Comparison of ENCODE assay signal across 8 cellular contexts in the genomic region with DNA sequence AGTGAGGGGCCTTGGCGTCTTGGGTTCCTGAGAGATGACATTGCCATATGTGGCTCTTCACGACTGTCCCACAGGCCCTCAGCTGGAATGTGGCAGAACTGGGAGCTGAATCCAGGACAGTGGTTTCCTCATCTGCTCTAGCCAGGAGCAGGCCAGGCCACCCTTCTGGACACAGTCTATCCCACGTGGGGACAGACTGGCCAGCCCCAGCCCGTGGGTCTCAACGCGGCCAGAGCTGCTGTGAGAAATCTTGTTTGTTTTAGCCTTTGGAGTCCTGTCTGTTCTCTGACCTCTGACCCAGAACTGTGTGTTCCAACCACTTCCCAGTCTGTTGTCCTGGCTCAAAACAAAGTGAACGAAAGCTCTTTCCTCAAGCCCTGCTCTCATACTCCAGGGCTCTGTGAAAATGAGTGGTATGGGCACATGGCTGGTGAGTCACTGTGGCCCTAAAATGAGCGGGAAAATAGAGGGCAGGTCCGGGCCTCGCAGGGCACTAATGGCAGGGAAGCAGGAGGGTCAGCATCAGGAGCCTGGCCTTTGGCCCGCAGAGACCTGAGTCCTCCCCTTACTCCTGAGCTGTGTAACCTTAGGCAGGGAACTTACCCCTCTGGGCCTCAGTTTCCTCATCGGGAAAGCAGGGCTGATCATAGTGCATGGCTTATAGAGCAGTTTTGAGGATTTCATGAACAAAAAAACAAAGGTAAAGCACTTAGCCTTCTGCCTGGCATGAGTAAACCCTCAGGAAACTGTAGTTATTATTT. TPM values are rescaled to one million over a fixed set of nuclear protein-coding genes. Genes with fewer than 3 reads are reported as not detected.
DNase-seq lines count a peak whose midpoint lies in the region; ATAC-seq and TF ChIP-seq lines count a peak whose summit lies in the region.

No MANE protein-coding gene starts in this region.

- no peak for TF ChIP-seq CTCF in astrocyte of the spinal cord (IDR thresholded peaks at IDR 0.05; ENCODE audit: low read depth, low read length)
- no peak for TF ChIP-seq CTCF in prostate gland (IDR thresholded peaks at IDR 0.05)

- DNase-seq in C1 segment of cervical spinal cord (lab: John Stamatoyannopoulos, UW) = peak in 9 of 14 donors; percentile 27 to 75 (median 47)
- DNase-seq in astrocyte of the spinal cord (ENCODE audit: low read depth, low spot score) = peak; percentile 80
- DNase-seq in left ventricle myocardium superior = peak; percentile 86
- no peak for DNase-seq in prostate gland (ENCODE audit: low spot score)
- no peak for DNase-seq in MV-4-11 (lab: John Stamatoyannopoulos, UW)
- no peak for DNase-seq in central memory CD4-positive, alpha-beta T cell
- DNase-seq in mesendoderm = no peak
- no peak for DNase-seq in NCI-H1092 treated with DMSO at 0.1 percent for 48 hours (lab: John Stamatoyannopoulos, UW)

- H3K9ac ChIP-seq in mesendoderm (ENCODE audit: low read length) = no peak overlapping the region

- no peak overlapping the region for H4K5ac ChIP-seq in mesendoderm (ENCODE audit: low read length)

- in situ Hi-C loops in astrocyte of the spinal cord (cut with HindIII; ENCODE audit: low sequenced_read_pairs) = no loop called here

- no peaks in the 10 kb centered on the region for H3K79me1 ChIP-seq in mesendoderm (ENCODE audit: low read length)

- H3K79me2 ChIP-seq in mesendoderm (ENCODE audit: control insufficient read depth, insufficient read depth, low read length) = no peaks in the 10 kb centered on the region

- no peak overlapping the region for H2BK5ac ChIP-seq in mesendoderm (ENCODE audit: low read length)

- H3K23ac ChIP-seq in mesendoderm (ENCODE audit: low read length) = no peak overlapping the region

- no peak overlapping the region for H3K4ac ChIP-seq in mesendoderm (ENCODE audit: low read depth, low read length)

- H3K4me1 ChIP-seq in prostate gland (replicated peaks) = peaks cover 3% of the 10 kb centered on the region
- H3K4me1 ChIP-seq in mesendoderm (ENCODE audit: control insufficient read depth, low read depth, low read length) = no peaks in the 10 kb centered on the region

- 53% methylated on average over 12 of the region's 12 CpGs for WGBS in prostate gland
- no CpG with 5 or more reads among the region's 12 CpGs for WGBS in mesendoderm (ENCODE audit: extremely low coverage, insufficient coverage, low lambda C conversion rate)

- no peak overlapping the region for H3K4me2 ChIP-seq in mesendoderm (ENCODE audit: low read length)

- no peaks in the 10 kb centered on the region for H3K9me3 ChIP-seq in prostate gland

- no peak overlapping the region for H2BK120ac ChIP-seq in mesendoderm (ENCODE audit: low read depth, low read length)

- H3K27ac ChIP-seq in prostate gland = peak overlapping the region; percentile 75 to 78
- H3K27ac ChIP-seq in mesendoderm (ENCODE audit: low read depth, low read length) = no peak overlapping the region

- intact Hi-C loops in left ventricle myocardium superior (cut with micrococcal nuclease) = loop anchor here (5.0 to 10.0 kb wide), 2 partner anchors 97 to 480 kb away; no protein-coding TSS in a partner anchor
- intact Hi-C loops in prostate gland (cut with DNase I) = loop anchor here (5.0 kb wide), 2 partner anchors 215 to 745 kb away; no protein-coding TSS in a partner anchor

- H3K56ac ChIP-seq in mesendoderm (ENCODE audit: low read length) = no peak overlapping the region

- H2AK5ac ChIP-seq in mesendoderm (ENCODE audit: low read length) = no peak overlapping the region

- peak; percentile 67 for ATAC-seq in left ventricle myocardium superior

- H3K18ac ChIP-seq in mesendoderm (ENCODE audit: low read length) = no peak overlapping the region

- H3K27me3 ChIP-seq in prostate gland (replicated peaks; ENCODE audit: insufficient read depth) (no peaks in the 10 kb centered on the region), mesendoderm (ENCODE audit: insufficient read depth, low read length, poor library complexity) (no peaks in the 10 kb centered on the region)

- no peak overlapping the region for H3K4me3 ChIP-seq in astrocyte of the spinal cord (ENCODE audit: low read depth, low read length)
- no peak overlapping the region for H3K4me3 ChIP-seq in prostate gland
- H3K4me3 ChIP-seq in mesendoderm (ENCODE audit: low read length) = no peak overlapping the region

- no peak for TF ChIP-seq POLR2A in prostate gland (IDR thresholded peaks at IDR 0.05)

- H3K36me3 ChIP-seq in prostate gland (no peaks in the 10 kb centered on the region), mesendoderm (ENCODE audit: control insufficient read depth, insufficient read depth, low read length) (no peaks in the 10 kb centered on the region)

- no peak overlapping the region for H4K8ac ChIP-seq in mesendoderm (ENCODE audit: low read depth, low read length)

- H2BK15ac ChIP-seq in mesendoderm (replicated peaks; ENCODE audit: low read depth) = no peak overlapping the region

RNA-seq across cellular contexts. Expression of a gene that starts 34.8 kb away (rescaled TPM):
- total RNA-seq in left ventricle myocardium superior (106 TPM), prostate gland (10 to 100 TPM; 16.6 to 34.8 TPM)
- 16.8 TPM for polyA plus RNA-seq in mesendoderm (2013, experiment 1 of 2)
- 17.2 TPM for polyA plus RNA-seq in mesendoderm (2013, experiment 2 of 2)

Comparison
In these comparisons a context has a peak if more than half of its experiments do, and no peak if none do; other contexts are left out.
1. DNase-seq: peak in C1 segment of cervical spinal cord (9 of 14), astrocyte of the spinal cord (single experiment) and left ventricle myocardium superior (single experiment); none in prostate gland (single experiment), MV-4-11 (single experiment), central memory CD4-positive, alpha-beta T cell (single experiment), mesendoderm (single experiment) and NCI-H1092 treated with DMSO at 0.1 percent for 48 hours (single experiment).